ENCODE assay signal across 21 cellular contexts in the genomic region with DNA sequence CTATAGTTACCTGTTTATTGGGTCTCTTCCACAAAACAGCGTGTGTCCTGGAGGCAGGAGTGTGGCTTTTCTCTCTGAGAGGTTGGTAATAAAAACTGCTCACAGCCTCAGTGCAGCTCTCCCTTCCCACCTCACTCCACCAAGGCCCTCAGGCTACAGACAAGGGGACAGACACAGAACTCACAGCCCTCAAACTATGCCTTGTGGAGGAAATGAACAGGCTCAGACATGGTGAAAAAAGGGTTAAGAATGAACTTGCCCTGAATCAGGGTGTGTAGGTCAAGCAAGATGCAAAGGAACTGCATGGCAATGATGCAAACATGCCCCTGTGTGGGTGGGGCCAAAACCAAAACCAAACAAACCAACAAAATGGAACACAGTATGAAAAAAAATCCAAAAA.
"Had no signal": no experiment of that assay in that cellular context is flagged by ENCODE, and none has a peak within 500 bp of the region (broad histone marks: within the 10 kb centered on the region; RNA-seq: fewer than 3 reads in every experiment).

No MANE protein-coding gene starts in this region.

- H3K36me3 ChIP-seq: gastrocnemius medialis, heart right ventricle, tibial artery had no signal

- H3K27me3 Mint-ChIP-seq: dendritic cell treated with granulocyte-macrophage colony-stimulating factor and Interleukin-4, amounts not matched to agents 40 ng/mL and 50 ng/mL, for 4 days; naive B cell had no signal

- H3K4me1 Mint-ChIP-seq: activated CD8-positive, alpha-beta memory T cell treated with anti-CD3 and anti-CD28 coated beads, Interleukin-2, amount 10 ng/mL, durations not matched to agents 7 days and 5 days; activated naive CD8-positive, alpha-beta T cell treated with anti-CD3 and anti-CD28 coated beads, Interleukin-2, amount 50 U/mL, for 24 hours had no signal

- H3K27ac Mint-ChIP-seq: activated CD4-positive, alpha-beta memory T cell treated with anti-CD3 and anti-CD28 coated beads for 36 hours; activated CD8-positive, alpha-beta memory T cell treated with anti-CD3 and anti-CD28 coated beads, Interleukin-2, amount 10 ng/mL, durations not matched to agents 7 days and 5 days; activated naive CD4-positive, alpha-beta T cell treated with anti-CD3 and anti-CD28 coated beads for 36 hours; activated naive CD8-positive, alpha-beta T cell treated with anti-CD3 and anti-CD28 coated beads, Interleukin-2, amount 50 U/mL, for 24 hours; activated T-helper 2 cell treated with anti-CD3 and anti-CD28 coated beads, Interferon-gamma antibody, Interleukin-2, Interleukin-4, amounts not matched to agents 10 μg/mL and 5 μg/mL and 100 μg/mL, durations not matched to agents 14 hours and 24 hours and 36 hours; dendritic cell treated with granulocyte-macrophage colony-stimulating factor and Interleukin-4, amounts not matched to agents 40 ng/mL and 50 ng/mL, for 4 days had no signal

- H3K27ac ChIP-seq: gastrocnemius medialis, heart right ventricle, parathyroid adenoma, tibial artery had no signal

- H3K4me1 ChIP-seq: gastrocnemius medialis, heart right ventricle, parathyroid adenoma had no signal

- H3K9me3 Mint-ChIP-seq: activated CD4-positive, alpha-beta memory T cell treated with anti-CD3 and anti-CD28 coated beads for 36 hours; activated naive CD4-positive, alpha-beta T cell treated with anti-CD3 and anti-CD28 coated beads for 36 hours; activated naive CD8-positive, alpha-beta T cell treated with anti-CD3 and anti-CD28 coated beads, Interleukin-2, amount 50 U/mL, for 24 hours; activated T-helper 2 cell treated with anti-CD3 and anti-CD28 coated beads, Interferon-gamma antibody, Interleukin-2, Interleukin-4, amounts not matched to agents 10 μg/mL and 5 μg/mL and 100 μg/mL, durations not matched to agents 14 hours and 24 hours and 36 hours; dendritic cell treated with granulocyte-macrophage colony-stimulating factor and Interleukin-4, amounts not matched to agents 40 ng/mL and 50 ng/mL, for 4 days had no signal

- H3K36me3 Mint-ChIP-seq: activated CD4-positive, alpha-beta memory T cell treated with anti-CD3 and anti-CD28 coated beads for 36 hours; activated CD8-positive, alpha-beta memory T cell treated with anti-CD3 and anti-CD28 coated beads, Interleukin-2, amount 10 ng/mL, durations not matched to agents 7 days and 5 days had no signal

- H3K4me3 ChIP-seq: gastrocnemius medialis, heart right ventricle, lung, tibial artery had no signal

- H3K9me3 ChIP-seq: gastrocnemius medialis, heart right ventricle, tibial artery had no signal

- ATAC-seq: activated CD8-positive, alpha-beta memory T cell treated with anti-CD3 and anti-CD28 coated beads, Interleukin-2, amount 10 ng/mL, durations not matched to agents 7 days and 5 days; activated naive CD8-positive, alpha-beta T cell treated with anti-CD3 and anti-CD28 coated beads, Interleukin-2, amount 50 U/mL, for 24 hours; gastrocnemius medialis; heart right ventricle; left colon had no signal

- H3K4me3 Mint-ChIP-seq: activated CD4-positive, alpha-beta memory T cell treated with anti-CD3 and anti-CD28 coated beads for 36 hours; activated CD8-positive, alpha-beta memory T cell treated with anti-CD3 and anti-CD28 coated beads, Interleukin-2, amount 10 ng/mL, durations not matched to agents 7 days and 5 days; activated naive CD4-positive, alpha-beta T cell treated with anti-CD3 and anti-CD28 coated beads for 36 hours; activated naive CD8-positive, alpha-beta T cell treated with anti-CD3 and anti-CD28 coated beads, Interleukin-2, amount 50 U/mL, for 24 hours; dendritic cell treated with granulocyte-macrophage colony-stimulating factor and Interleukin-4, amounts not matched to agents 40 ng/mL and 50 ng/mL, for 4 days; naive B cell had no signal

- DNase-seq: activated CD4-positive, alpha-beta memory T cell treated with anti-CD3 and anti-CD28 coated beads for 36 hours; activated CD4-positive, alpha-beta T cell treated with anti-CD3 and anti-CD28 coated beads for 1 hour; activated CD8-positive, alpha-beta memory T cell treated with anti-CD3 and anti-CD28 coated beads, Interleukin-2, amount 10 ng/mL, durations not matched to agents 7 days and 5 days; activated naive CD4-positive, alpha-beta T cell treated with anti-CD3 and anti-CD28 coated beads for 36 hours; activated naive CD8-positive, alpha-beta T cell treated with anti-CD3 and anti-CD28 coated beads, Interleukin-2, amount 50 U/mL, for 24 hours; activated T-cell treated with anti-CD3 and anti-CD28 coated beads, Interleukin-2, amount 50 U/mL, for 1 hour; aorta; effector memory CD4-positive, alpha-beta T cell; gastrocnemius medialis; heart right ventricle; left colon; naive B cell; retina; stimulated activated CD4-positive, alpha-beta T cell treated with anti-CD3 and anti-CD28 coated beads, Interleukin-4, amount 100 ng/mL, for 24 hours; stimulated activated naive CD4-positive, alpha-beta T cell; T-helper 9 cell; tibial artery had no signal
